Comparison of ENCODE assay signal across 33 cellular contexts in the genomic region with DNA sequence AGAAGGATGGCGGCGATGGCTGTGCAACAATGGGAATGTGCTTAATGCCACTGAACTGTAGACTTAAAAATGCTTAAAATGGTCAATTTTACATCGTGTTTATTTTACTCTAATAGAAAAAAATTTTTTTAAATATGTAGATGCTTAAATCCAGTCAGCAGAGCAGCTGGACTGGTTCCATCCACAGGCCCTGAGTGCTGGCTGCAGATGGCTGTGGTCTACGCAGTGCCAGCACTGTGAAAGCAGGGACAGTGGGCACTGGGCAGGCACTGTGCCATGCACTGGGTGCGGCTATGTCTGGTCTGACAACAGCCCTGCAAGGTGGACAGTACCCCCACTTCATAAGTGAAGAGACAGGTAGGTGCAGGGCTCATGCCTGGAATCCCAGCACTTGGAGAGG.
"Had no signal": no experiment of that assay in that cellular context is flagged by ENCODE, and none has a peak within 500 bp of the region (broad histone marks: within the 10 kb centered on the region; RNA-seq: fewer than 3 reads in every experiment).

No MANE protein-coding gene starts in this region.

- H3K9me3 ChIP-seq: ascending aorta, breast epithelium, esophagus squamous epithelium, gastroesophageal sphincter had no signal

- H3K9me3 Mint-ChIP-seq: activated B cell treated with CpG ODN at 0.5 μM for 24 hours; activated CD4-positive, alpha-beta memory T cell treated with anti-CD3 and anti-CD28 coated beads, Interleukin-2, amount 10 ng/mL, durations not matched to agents 7 days and 5 days; activated CD4-positive, alpha-beta T cell treated with anti-CD3 and anti-CD28 coated beads, Interleukin-2, amount 10 ng/mL, durations not matched to agents 24 days and 14 days; activated naive CD4-positive, alpha-beta T cell treated with anti-CD3 and anti-CD28 coated beads, Interleukin-2, amount 10 ng/mL, durations not matched to agents 7 days and 5 days; activated naive CD4-positive, alpha-beta T cell treated with anti-CD3 and anti-CD28 coated beads, Interleukin-2, amount 50 U/mL, for 72 hours; activated naive CD8-positive, alpha-beta T cell treated with anti-CD3 and anti-CD28 coated beads, Interleukin-2, amount 10 ng/mL, durations not matched to agents 7 days and 5 days; activated T-cell treated with anti-CD3 and anti-CD28 coated beads, Interleukin-2, amount 50 U/mL, for 24 hours; activated T-cell treated with anti-CD3 and anti-CD28 coated beads, Interleukin-2, amount 50 U/mL, for 72 hours; brain; effector memory CD8-positive, alpha-beta T cell; T-cell; T-helper 1 cell treated with Interleukin-12 subunit alpha and Interleukin-12 subunit beta and Interleukin-4 antibody, amounts not matched to agents 30 μg/mL and 1 μg/mL, for 36 hours; T-helper 2 cell treated with Interferon-gamma antibody and Interleukin-4, amounts not matched to agents 5 μg/mL and 100 μg/mL, for 36 hours had no signal

- H3K27me3 Mint-ChIP-seq: activated CD4-positive, alpha-beta memory T cell treated with anti-CD3 and anti-CD28 coated beads, Interleukin-2, amount 10 ng/mL, durations not matched to agents 7 days and 5 days; activated CD4-positive, alpha-beta T cell treated with anti-CD3 and anti-CD28 coated beads, Interleukin-2, amount 10 ng/mL, durations not matched to agents 24 days and 14 days; activated naive CD4-positive, alpha-beta T cell treated with anti-CD3 and anti-CD28 coated beads, Interleukin-2, amount 10 ng/mL, durations not matched to agents 7 days and 5 days; activated naive CD8-positive, alpha-beta T cell treated with anti-CD3 and anti-CD28 coated beads, Interleukin-2, amount 10 ng/mL, durations not matched to agents 7 days and 5 days; activated T-cell treated with anti-CD3 and anti-CD28 coated beads, Interleukin-2, amount 50 U/mL, for 24 hours; brain; effector memory CD8-positive, alpha-beta T cell; T-cell had no signal

- FAIRE-seq: colon had no signal

- ATAC-seq: activated CD4-positive, CD25-positive, alpha-beta regulatory T cell treated with anti-CD3 and anti-CD28 coated beads, Interleukin-2, amount 50 U/mL, for 24 hours; activated naive CD4-positive, alpha-beta T cell treated with anti-CD3 and anti-CD28 coated beads, Interleukin-2, amount 50 U/mL, for 72 hours; activated T-cell treated with anti-CD3 and anti-CD28 coated beads, Interleukin-2, amount 50 U/mL, for 72 hours; effector memory CD8-positive, alpha-beta T cell; gastroesophageal sphincter; T-cell had no signal

- DNase-seq: activated B cell treated with CpG ODN at 0.5 μM for 24 hours; activated CD4-positive, alpha-beta memory T cell treated with anti-CD3 and anti-CD28 coated beads, Interleukin-2, amount 10 ng/mL, durations not matched to agents 7 days and 5 days; activated CD4-positive, alpha-beta T cell treated with anti-CD3 and anti-CD28 coated beads, Interleukin-2, amount 10 ng/mL, durations not matched to agents 24 days and 14 days; activated CD4-positive, alpha-beta T cell treated with anti-CD3 and anti-CD28 coated beads, Interleukin-2, amount 50 U/mL, for 4 hours; activated CD8-positive, alpha-beta memory T cell treated with anti-CD3 and anti-CD28 coated beads, Interleukin-2, amount 50 U/mL, for 48 hours; activated gamma-delta T cell; activated naive CD4-positive, alpha-beta T cell; activated naive CD4-positive, alpha-beta T cell treated with anti-CD3 and anti-CD28 coated beads, Interleukin-2, amount 10 ng/mL, durations not matched to agents 7 days and 5 days; activated naive CD8-positive, alpha-beta T cell treated with anti-CD3 and anti-CD28 coated beads, Interleukin-2, amount 10 ng/mL, durations not matched to agents 7 days and 5 days; activated T-cell treated with anti-CD3 and anti-CD28 coated beads for 4 hours; activated T-cell treated with anti-CD3 and anti-CD28 coated beads, Interleukin-2, amount 50 U/mL, for 24 hours; activated T-cell treated with anti-CD3 and anti-CD28 coated beads, Interleukin-2, amount 50 U/mL, for 72 hours; central memory CD4-positive, alpha-beta T cell; cerebellar nuclear complex; cortex of kidney; effector CD4-positive, alpha-beta T cell; effector memory CD8-positive, alpha-beta T cell; esophagus squamous epithelium; foreskin melanocyte; T-cell; T1000; WERI-Rb-1 had no signal

- H3K36me3 ChIP-seq: breast epithelium had no signal

- H3K27ac Mint-ChIP-seq: activated B cell treated with CpG ODN at 0.5 μM for 24 hours; activated CD4-positive, alpha-beta memory T cell treated with anti-CD3 and anti-CD28 coated beads, Interleukin-2, amount 10 ng/mL, durations not matched to agents 7 days and 5 days; activated CD4-positive, alpha-beta T cell treated with anti-CD3 and anti-CD28 coated beads, Interleukin-2, amount 10 ng/mL, durations not matched to agents 24 days and 14 days; activated naive CD8-positive, alpha-beta T cell treated with anti-CD3 and anti-CD28 coated beads, Interleukin-2, amount 10 ng/mL, durations not matched to agents 7 days and 5 days; activated T-cell treated with anti-CD3 and anti-CD28 coated beads, Interleukin-2, amount 50 U/mL, for 72 hours; T-helper 2 cell treated with Interferon-gamma antibody and Interleukin-4, amounts not matched to agents 5 μg/mL and 100 μg/mL, for 36 hours had no signal

- H3K36me3 Mint-ChIP-seq: activated naive CD4-positive, alpha-beta T cell treated with anti-CD3 and anti-CD28 coated beads, Interleukin-2, amount 50 U/mL, for 72 hours; activated naive CD8-positive, alpha-beta T cell treated with anti-CD3 and anti-CD28 coated beads, Interleukin-2, amount 10 ng/mL, durations not matched to agents 7 days and 5 days had no signal

- H3K27ac ChIP-seq: ascending aorta, breast epithelium, cardiac muscle cell, epithelial cell of prostate, esophagus squamous epithelium, WERI-Rb-1 had no signal

- H3K4me3 ChIP-seq: ascending aorta, breast epithelium, cardiac muscle cell, esophagus squamous epithelium, gastroesophageal sphincter had no signal

- H3K27me3 ChIP-seq: ascending aorta, breast epithelium, cardiac muscle cell, esophagus squamous epithelium, gastroesophageal sphincter had no signal

- H3K4me3 Mint-ChIP-seq: activated B cell treated with CpG ODN at 0.5 μM for 24 hours; activated CD4-positive, alpha-beta memory T cell treated with anti-CD3 and anti-CD28 coated beads, Interleukin-2, amount 10 ng/mL, durations not matched to agents 7 days and 5 days; activated CD4-positive, alpha-beta T cell treated with anti-CD3 and anti-CD28 coated beads, Interleukin-2, amount 10 ng/mL, durations not matched to agents 24 days and 14 days; activated naive CD4-positive, alpha-beta T cell treated with anti-CD3 and anti-CD28 coated beads, Interleukin-2, amount 10 ng/mL, durations not matched to agents 7 days and 5 days; activated naive CD8-positive, alpha-beta T cell treated with anti-CD3 and anti-CD28 coated beads, Interleukin-2, amount 10 ng/mL, durations not matched to agents 7 days and 5 days; activated T-cell treated with anti-CD3 and anti-CD28 coated beads, Interleukin-2, amount 50 U/mL, for 24 hours; activated T-cell treated with anti-CD3 and anti-CD28 coated beads, Interleukin-2, amount 50 U/mL, for 72 hours; brain; effector memory CD8-positive, alpha-beta T cell; T-cell; T-helper 1 cell treated with Interleukin-12 subunit alpha and Interleukin-12 subunit beta and Interleukin-4 antibody, amounts not matched to agents 30 μg/mL and 1 μg/mL, for 36 hours; T-helper 2 cell treated with Interferon-gamma antibody and Interleukin-4, amounts not matched to agents 5 μg/mL and 100 μg/mL, for 36 hours had no signal

- H3K4me1 Mint-ChIP-seq: activated B cell treated with CpG ODN at 0.5 μM for 24 hours had no signal

- H3K4me1 ChIP-seq: ascending aorta, breast epithelium had no signal
